Comparison of ENCODE assay signal across 11 cellular contexts in the genomic region with DNA sequence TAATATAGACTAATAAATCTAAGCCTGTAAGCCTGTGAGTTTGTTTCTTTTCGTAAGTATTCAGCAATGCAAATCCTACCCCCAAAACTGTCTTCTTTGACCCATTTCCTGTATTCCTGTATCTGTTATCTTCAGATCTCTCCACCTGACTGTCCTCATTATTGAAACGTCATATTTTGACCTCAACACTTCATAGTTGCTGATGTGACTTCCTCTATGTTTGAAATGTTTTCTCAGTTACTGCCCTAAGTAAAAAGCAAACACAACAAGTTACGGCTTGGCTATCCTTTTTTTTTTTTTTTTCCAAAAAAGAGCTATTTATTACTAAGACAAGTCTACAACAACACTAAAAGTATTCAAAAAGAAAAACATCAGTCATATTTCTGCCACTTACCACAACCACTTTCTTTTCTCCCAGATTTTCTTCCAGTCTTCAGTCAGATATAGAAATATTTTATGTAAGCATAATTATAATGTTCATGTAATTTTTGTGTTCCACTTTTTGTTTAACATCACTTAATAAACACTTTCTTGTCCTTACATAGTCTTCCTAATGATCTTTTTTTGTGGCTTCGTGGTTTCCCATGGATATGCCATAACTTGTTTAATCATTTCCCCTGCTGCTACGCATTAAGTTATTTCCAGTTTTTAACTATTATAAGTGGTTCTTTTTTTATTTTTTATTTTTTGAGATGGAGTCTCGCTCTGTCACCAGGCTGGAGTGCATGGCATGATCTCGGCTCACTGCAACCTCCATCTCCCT. TPM values are rescaled to one million over a fixed set of nuclear protein-coding genes. Genes with fewer than 3 reads are reported as not detected.
DNase-seq lines count a peak whose midpoint lies in the region; ATAC-seq, FAIRE-seq and TF ChIP-seq lines count a peak whose summit lies in the region.
"Had no signal": no experiment of that assay in that cellular context is flagged by ENCODE, and none has a peak within 500 bp of the region (broad histone marks: within the 10 kb centered on the region; RNA-seq: fewer than 3 reads in every experiment).

No MANE protein-coding gene starts in this region.

- peaks cover 0 to 5% of the 10 kb centered on the region in 2 donors for H3K36me3 Mint-ChIP-seq in CD4-positive, alpha-beta memory T cell
- H3K36me3 Mint-ChIP-seq in astrocyte (ENCODE audit: low read depth, unreplicated experiment) = no peaks in the 10 kb centered on the region

- no peaks in the 10 kb centered on the region for H4K20me1 ChIP-seq in astrocyte (ENCODE audit: insufficient read depth, low read length)

- H3K27ac ChIP-seq in CD4-positive, alpha-beta memory T cell (ENCODE audit: low read depth, low read length) = peak overlapping the region; percentile 77
- H3K27ac ChIP-seq in astrocyte (ENCODE audit: low read depth, low read length) = no peak overlapping the region
- H3K27ac ChIP-seq: uterus had no signal

- H3K4me3 Mint-ChIP-seq in CD4-positive, alpha-beta memory T cell = peak overlapping the region; percentile 17 to 71 (median 41)
- H3K4me3 Mint-ChIP-seq in astrocyte (ENCODE audit: unreplicated experiment) = no peak overlapping the region

- H2AFZ ChIP-seq in astrocyte (ENCODE audit: low read depth, low read length) = no peak overlapping the region

- H3K27me3 Mint-ChIP-seq in CD4-positive, alpha-beta memory T cell = no peaks in the 10 kb centered on the region
- no peaks in the 10 kb centered on the region for H3K27me3 Mint-ChIP-seq in astrocyte (ENCODE audit: low read depth, unreplicated experiment)

- peaks cover 46 to 67% (median 56%) of the 10 kb centered on the region in 4 donors for H3K4me1 Mint-ChIP-seq in CD4-positive, alpha-beta memory T cell
- peaks cover 34% of the 10 kb centered on the region for H3K4me1 Mint-ChIP-seq in astrocyte (ENCODE audit: low read depth, unreplicated experiment)

- H3K36me3 ChIP-seq in CD4-positive, alpha-beta memory T cell (ENCODE audit: insufficient read depth, low read length) = no peaks in the 10 kb centered on the region
- H3K36me3 ChIP-seq in astrocyte (ENCODE audit: insufficient read depth, low read length) = no peaks in the 10 kb centered on the region
- H3K36me3 ChIP-seq: uterus had no signal

- no peak for TF ChIP-seq CTCF in astrocyte (IDR thresholded peaks at IDR 0.05; ENCODE audit: insufficient read depth, low read depth, low read length)

- no peak for FAIRE-seq in astrocyte (lab: Jason Lieb, UNC)

- no peaks in the 10 kb centered on the region for H3K79me2 ChIP-seq in astrocyte (ENCODE audit: insufficient read depth, low read length)

- peak in 4 of 5 donors; percentile 81 to 89 (median 86) for DNase-seq in CD4-positive, alpha-beta memory T cell
- DNase-seq in astrocyte (ENCODE audit: low read depth) = peak; percentile 33
- no peak for DNase-seq in KG1 (lab: John Stamatoyannopoulos, UW)
- DNase-seq in amniotic stem cell (lab: John Stamatoyannopoulos, UW) = no peak
- DNase-seq in NCI-H69 (lab: John Stamatoyannopoulos, UW) = no peak
- DNase-seq: GF-D8, NCI-H1694 treated with DMSO at 0.1 percent for 48 hours, uterus had no signal

- H3K9ac ChIP-seq in astrocyte (ENCODE audit: low read length) = no peak overlapping the region

- H3K4me3 ChIP-seq in CD4-positive, alpha-beta memory T cell (ENCODE audit: low read length in 2 of 2) = no peak overlapping the region
- H3K4me3 ChIP-seq in astrocyte (ENCODE audit: insufficient read depth, low read depth, low read length) = no peak overlapping the region
- H3K4me3 ChIP-seq: uterus had no signal

- H3K27me3 ChIP-seq in CD4-positive, alpha-beta memory T cell (ENCODE audit: insufficient read depth, low read length) = no peaks in the 10 kb centered on the region
- H3K27me3 ChIP-seq in astrocyte (ENCODE audit: insufficient read depth, low read length) = no peaks in the 10 kb centered on the region
- H3K27me3 ChIP-seq: uterus had no signal

- POLR2A ChIA-PET in CD4-positive, alpha-beta memory T cell (lab: Charles Lee; ENCODE audit: partially characterized antibody) = interaction anchor here (1.2 to 25.0 kb wide), 10 partner anchors 10 to 59 kb away, joined by 3 to 1146 read pairs (median 6); partner anchors contain the start of gene EML4

- peaks cover 63% of the 10 kb centered on the region for H3K4me1 ChIP-seq in CD4-positive, alpha-beta memory T cell (ENCODE audit: insufficient read depth, low read length)
- peaks cover 6% of the 10 kb centered on the region for H3K4me1 ChIP-seq in astrocyte (ENCODE audit: insufficient read depth, low read length)

- intact Hi-C loops in CD4-positive, alpha-beta memory T cell (cut with micrococcal nuclease) = loop anchor here (1.0 kb wide), 3 partner anchors 9 to 22 kb away; no protein-coding TSS in a partner anchor

- H3K9me3 Mint-ChIP-seq in CD4-positive, alpha-beta memory T cell = peaks cover 0 to 14% (median 3%) of the 10 kb centered on the region in 8 donors
- no peaks in the 10 kb centered on the region for H3K9me3 Mint-ChIP-seq in astrocyte (ENCODE audit: unreplicated experiment)

- H3K9me3 ChIP-seq in CD4-positive, alpha-beta memory T cell (ENCODE audit: control insufficient read depth in 1 of 2, low read length in 2 of 2) = no peaks in the 10 kb centered on the region
- no peaks in the 10 kb centered on the region for H3K9me3 ChIP-seq in astrocyte (ENCODE audit: insufficient read depth, low read depth, low read length)
- H3K9me3 ChIP-seq: uterus had no signal

- no peak overlapping the region for H3K4me2 ChIP-seq in astrocyte (ENCODE audit: low read length)

- CTCF ChIA-PET in CD4-positive, alpha-beta memory T cell (lab: Charles Lee; ENCODE audit: partially characterized antibody) = interaction anchor here (1.0 to 5.4 kb wide), 9 partner anchors 9 to 47 kb away, joined by 5 to 26 read pairs (median 9); no protein-coding TSS in a partner anchor

- H3K27ac Mint-ChIP-seq in CD4-positive, alpha-beta memory T cell = peak overlapping the region; percentile 88 to 100 (median 96)
- H3K27ac Mint-ChIP-seq in astrocyte (ENCODE audit: unreplicated experiment) = no peak overlapping the region

- ATAC-seq in GM19463 (IDR thresholded peaks at IDR 0.05; ENCODE audit: unreplicated experiment) (peak; percentile 41), HG03439 (IDR thresholded peaks at IDR 0.05; ENCODE audit: unreplicated experiment) (peak; percentile 62), HG02623 (IDR thresholded peaks at IDR 0.05; ENCODE audit: unreplicated experiment) (no peak)

RNA-seq across cellular contexts. Expression of gene EML4, which starts 44.9 kb away (rescaled TPM):
- total RNA-seq in CD4-positive, alpha-beta memory T cell = 100 to 1,000 TPM; 168 to 172 TPM
- 100 to 1,000 TPM in 1 of 2 donors, 10 to 100 TPM in 1; 52.8 to 113 TPM for polyA plus RNA-seq in CD4-positive, alpha-beta memory T cell
- 68.2 and 71.9 TPM in 2 replicates for total RNA-seq in astrocyte

Comparison
In these comparisons a context has a peak if more than half of its experiments do, and no peak if none do; other contexts are left out.
1. DNase-seq: peak in CD4-positive, alpha-beta memory T cell (4 of 5) and astrocyte (single experiment); none in KG1 (single experiment), amniotic stem cell (single experiment) and NCI-H69 (single experiment).